ENCODE assay signal across 28 cellular contexts in genomic region chr1:42328916-42329496, GRCh38. TPM values are rescaled to one million over a fixed set of nuclear protein-coding genes. Genes with fewer than 3 reads are reported as not detected.
DNase-seq lines count a peak whose midpoint lies in the region; ATAC-seq, FAIRE-seq and TF ChIP-seq lines count a peak whose summit lies in the region.
"Had no signal": no experiment of that assay in that cellular context is flagged by ENCODE, and none has a peak within 500 bp of the region (broad histone marks: within the 10 kb centered on the region; RNA-seq: fewer than 3 reads in every experiment).

No MANE protein-coding gene starts in this region.

- no peak overlapping the region for H3K18ac ChIP-seq in trophoblast cell (ENCODE audit: low read length)

- H3K9ac ChIP-seq in GM12878 (ENCODE audit: control insufficient read depth, insufficient read depth, low read length) (no peak overlapping the region), trophoblast cell (ENCODE audit: low read length) (no peak overlapping the region)

- no peaks in the 10 kb centered on the region for H3K9me3 Mint-ChIP-seq in activated naive CD4-positive, alpha-beta T cell treated with anti-CD3 and anti-CD28 coated beads, Interleukin-2, amount 50 U/mL, for 24 hours
- no peaks in the 10 kb centered on the region for H3K9me3 Mint-ChIP-seq in activated naive CD4-positive, alpha-beta T cell treated with anti-CD3 and anti-CD28 coated beads, Interleukin-2, amount 10 ng/mL, durations not matched to agents 7 days and 5 days
- H3K9me3 Mint-ChIP-seq: T-cell had no signal

- H3K79me1 ChIP-seq in trophoblast cell (ENCODE audit: low read length) = no peaks in the 10 kb centered on the region

- no peaks in the 10 kb centered on the region for H3K27me3 Mint-ChIP-seq in activated naive CD4-positive, alpha-beta T cell treated with anti-CD3 and anti-CD28 coated beads, Interleukin-2, amount 50 U/mL, for 24 hours
- H3K27me3 Mint-ChIP-seq in activated naive CD4-positive, alpha-beta T cell treated with anti-CD3 and anti-CD28 coated beads, Interleukin-2, amount 10 ng/mL, durations not matched to agents 7 days and 5 days = no peaks in the 10 kb centered on the region
- H3K27me3 Mint-ChIP-seq: T-cell had no signal

- peak overlapping the region; percentile 97 for H3K4ac ChIP-seq in trophoblast cell (ENCODE audit: low read depth, low read length)

- no peaks in the 10 kb centered on the region; the same call in 1 of the 3 replicates for H3K9me3 ChIP-seq in GM12878 (replicated peaks; ENCODE audit: control insufficient read depth, insufficient read depth, low read length)
- H3K9me3 ChIP-seq in trophoblast cell (ENCODE audit: insufficient read depth, low read depth, low read length) = no peaks in the 10 kb centered on the region
- H3K9me3 ChIP-seq in BE2C = no peaks in the 10 kb centered on the region
- no peaks in the 10 kb centered on the region for H3K9me3 ChIP-seq in Peyer's patch

- H2AK5ac ChIP-seq in trophoblast cell (ENCODE audit: low read length) = no peak overlapping the region

- TF ChIP-seq POLR2A in GM12878 (IDR thresholded peaks at IDR 0.05; ENCODE audit: low read depth, low read length) (no peak), Peyer's patch (IDR thresholded peaks at IDR 0.05) (no peak)

- H2BK12ac ChIP-seq in trophoblast cell (ENCODE audit: low read length) = no peak overlapping the region

- H4K8ac ChIP-seq in trophoblast cell (ENCODE audit: low read depth, low read length) = no peak overlapping the region

- peaks cover 8% of the 10 kb centered on the region for H3K36me3 Mint-ChIP-seq in activated naive CD4-positive, alpha-beta T cell treated with anti-CD3 and anti-CD28 coated beads, Interleukin-2, amount 50 U/mL, for 24 hours
- peaks cover 5% of the 10 kb centered on the region for H3K36me3 Mint-ChIP-seq in activated naive CD4-positive, alpha-beta T cell treated with anti-CD3 and anti-CD28 coated beads, Interleukin-2, amount 10 ng/mL, durations not matched to agents 7 days and 5 days

- H4K12ac ChIP-seq in trophoblast cell (ENCODE audit: low read depth, low read length) = no peak overlapping the region

- FAIRE-seq in GM12878 (lab: Jason Lieb, UNC) = no peak
- FAIRE-seq: GM12891, HTR-8/SVneo had no signal

- H3K4me1 Mint-ChIP-seq in activated naive CD4-positive, alpha-beta T cell treated with anti-CD3 and anti-CD28 coated beads, Interleukin-2, amount 50 U/mL, for 24 hours = peaks cover 95% of the 10 kb centered on the region
- peaks cover 38% of the 10 kb centered on the region for H3K4me1 Mint-ChIP-seq in activated naive CD4-positive, alpha-beta T cell treated with anti-CD3 and anti-CD28 coated beads, Interleukin-2, amount 10 ng/mL, durations not matched to agents 7 days and 5 days

- H3K23ac ChIP-seq in trophoblast cell (ENCODE audit: low read length) = no peak overlapping the region

- intact Hi-C loops in GM12878 (cut with micrococcal nuclease; ENCODE audit: unreplicated experiment) = no loop called here

- H4K20me1 ChIP-seq in GM12878 (ENCODE audit: control insufficient read depth, insufficient read depth) = peaks cover 7% of the 10 kb centered on the region; the same call in 1 of the 2 replicates

- WGBS in GM12878 (ENCODE audit: insufficient coverage, insufficient replicate concordance, low lambda C conversion rate, missing lambda C conversion rate) = 99% methylated on average over 4 of the region's 4 CpGs
- WGBS in trophoblast cell (ENCODE audit: extremely low coverage, insufficient coverage, insufficient read length) = no CpG with 5 or more reads among the region's 4 CpGs

- H3K4me3 ChIP-seq in GM12878 (0 out of 2 replicates have a peak overlapping the region, but pooled peaks have one; percentile 6), trophoblast cell (ENCODE audit: low read depth, low read length) (no peak overlapping the region), BE2C (ENCODE audit: low read depth, low read length) (no peak overlapping the region), Peyer's patch (no peak overlapping the region)
- H3K4me3 ChIP-seq: PC-9 had no signal

- H2AFZ ChIP-seq in GM12878 (ENCODE audit: control insufficient read depth, low read depth, low read length) (no peak overlapping the region), trophoblast cell (ENCODE audit: insufficient read depth, low read length, poor library complexity) (no peak overlapping the region)
- H2AFZ ChIP-seq: PC-9 had no signal

- SMC1A ChIA-PET in GM12878 (lab: Charles Lee; ENCODE audit: uncharacterized antibody, unreplicated experiment) = interaction anchor here (0.7 to 1.7 kb wide), 4 partner anchors 9 to 155 kb away, joined by 3 to 8 read pairs (median 3); no protein-coding TSS in a partner anchor

- ATAC-seq in GM12878 = no peak
- no peak for ATAC-seq in GM19324 (IDR thresholded peaks at IDR 0.05; ENCODE audit: low FRiP score, unreplicated experiment)
- ATAC-seq: T-cell had no signal

- BruUV-seq in GM12878 (replicated peaks; lab: Mats Ljungman, UMichigan) = no TSS peak

- no peaks in the 10 kb centered on the region; a peak in 1 of 4 replicates for H3K36me3 ChIP-seq in GM12878 (ENCODE audit: control insufficient read depth in 2 of 2, insufficient read depth in 2 of 2, low read length in 1 of 2)
- H3K36me3 ChIP-seq in trophoblast cell (ENCODE audit: control insufficient read depth in 1 of 2, insufficient read depth in 2 of 2, low read length in 2 of 2) = peaks cover 0 to 1% of the 10 kb centered on the region in 2 experiments
- no peaks in the 10 kb centered on the region for H3K36me3 ChIP-seq in BE2C
- no peaks in the 10 kb centered on the region for H3K36me3 ChIP-seq in Peyer's patch

- H3K4me2 ChIP-seq in GM12878 (ENCODE audit: control insufficient read depth, insufficient read depth) = no peak overlapping the region
- no peak overlapping the region for H3K4me2 ChIP-seq in trophoblast cell (ENCODE audit: low read length)
- H3K4me2 ChIP-seq: PC-9 had no signal

- POLR2A ChIA-PET in GM12878 (lab: Charles Lee) = interaction anchor here (0.9 kb wide), 1 partner anchor 438 kb away, joined by 3 read pairs; the partner anchor contains the start of gene C1orf50

- TF ChIP-seq CTCF in GM12878 (IDR thresholded peaks at IDR 0.05 in 2 of 3, conservative IDR thresholded peaks at IDR 0.05 in 1 of 3; ENCODE audit: control insufficient read depth in 2 of 3, extremely low read depth in 1 of 3, insufficient read depth in 1 of 3, low read depth in 3 of 3, low read length in 3 of 3) (no peak), BE2C (IDR thresholded peaks at IDR 0.05; ENCODE audit: low read depth, low read length) (no peak), Peyer's patch (IDR thresholded peaks at IDR 0.05) (no peak)

- H3K4me3 Mint-ChIP-seq in activated naive CD4-positive, alpha-beta T cell treated with anti-CD3 and anti-CD28 coated beads, Interleukin-2, amount 50 U/mL, for 24 hours = no peak overlapping the region
- H3K4me3 Mint-ChIP-seq in activated naive CD4-positive, alpha-beta T cell treated with anti-CD3 and anti-CD28 coated beads, Interleukin-2, amount 10 ng/mL, durations not matched to agents 7 days and 5 days = no peak overlapping the region
- H3K4me3 Mint-ChIP-seq: T-cell had no signal

- RAD21 ChIA-PET in GM12878 (lab: Charles Lee; ENCODE audit: unreplicated experiment) = no interaction called here

- TF ChIP-seq RAD21 in GM12878 (IDR thresholded peaks at IDR 0.05; ENCODE audit: insufficient read depth, low read depth, low read length) = no peak

- no peak for DNase-seq in activated naive CD4-positive, alpha-beta T cell treated with anti-CD3 and anti-CD28 coated beads, Interleukin-2, amount 10 ng/mL, durations not matched to agents 7 days and 5 days
- peak; percentile 19 for DNase-seq in NCI-H524 treated with DMSO at 0.1 percent for 48 hours (lab: John Stamatoyannopoulos, UW)
- no peak for DNase-seq in GM12878 (ENCODE audit: low read depth, low spot score)
- DNase-seq in trophoblast cell = no peak
- DNase-seq in BE2C = no peak
- no peak for DNase-seq in Peyer's patch
- DNase-seq: AML-193, DMS 273 treated with DMSO at 0.1 percent for 48 hours, DMS79 treated with DMSO at 0.1 percent for 48 hours, GOT3, HCEC 1CT, KG1, NCI-H1092 treated with DMSO at 0.1 percent for 48 hours, NCI-H146, NCI-H2081, NCI-H446 treated with DMSO at 0.1 percent for 48 hours, NCI-H69, PC-9, SHP77 treated with DMSO at 0.1 percent for 48 hours, T-cell had no signal

- H4K91ac ChIP-seq in trophoblast cell (ENCODE audit: low read depth, low read length) = no peak overlapping the region

- in situ Hi-C loops in GM12878 (cut with MboI) = no loop called here

- H3K27ac ChIP-seq in GM12878 (ENCODE audit: control insufficient read depth, insufficient read depth) (no peak overlapping the region), trophoblast cell (ENCODE audit: low read depth, low read length) (no peak overlapping the region), Peyer's patch (no peak overlapping the region)
- H3K27ac ChIP-seq: C4-2B, PC-9, RWPE1 had no signal

- no peaks in the 10 kb centered on the region for H3K4me1 ChIP-seq in GM12878 (ENCODE audit: control insufficient read depth, insufficient read depth, low read length)
- H3K4me1 ChIP-seq in trophoblast cell (ENCODE audit: control insufficient read depth in 1 of 2, insufficient read depth in 2 of 2, low read length in 2 of 2) = no peaks in the 10 kb centered on the region
- peaks cover 4% of the 10 kb centered on the region; the same call in 1 of the 2 replicates for H3K4me1 ChIP-seq in BE2C
- peaks cover 0 to 24% (median 5%) of the 10 kb centered on the region in 4 donors for H3K4me1 ChIP-seq in Peyer's patch

- TF ChIP-seq EP300 in GM12878 (IDR thresholded peaks at IDR 0.05; ENCODE audit: borderline replicate concordance in 1 of 2, control insufficient read depth in 1 of 2, low read depth in 2 of 2, low read length in 2 of 2) = no peak

- H3K14ac ChIP-seq in trophoblast cell (ENCODE audit: low read length) = no peak overlapping the region

- H3K27me3 ChIP-seq in GM12878 (replicated peaks in 1 of 2; ENCODE audit: control insufficient read depth in 2 of 2, insufficient read depth in 2 of 2, low read length in 1 of 2) (no peaks in the 10 kb centered on the region), trophoblast cell (ENCODE audit: insufficient read depth, low read length) (no peaks in the 10 kb centered on the region), BE2C (no peaks in the 10 kb centered on the region), Peyer's patch (no peaks in the 10 kb centered on the region)

- no peak overlapping the region for H2BK5ac ChIP-seq in trophoblast cell (ENCODE audit: low read depth, low read length, poor library complexity)

- H3K79me2 ChIP-seq in GM12878 (ENCODE audit: control insufficient read depth, insufficient read depth, low read length) = peaks cover 97% of the 10 kb centered on the region
- H3K79me2 ChIP-seq in trophoblast cell (ENCODE audit: control insufficient read depth, insufficient read depth, low read length, poor library complexity) = peaks cover 18% of the 10 kb centered on the region

- CTCF ChIA-PET in activated naive CD4-positive, alpha-beta T cell treated with anti-CD3 and anti-CD28 coated beads, Interleukin-2, amount 10 ng/mL, durations not matched to agents 7 days and 5 days (lab: Charles Lee) = interaction anchor here (1.9 kb wide), 1 partner anchor 155 kb away, joined by 4 read pairs; no protein-coding TSS in a partner anchor
- CTCF ChIA-PET in GM12878 (lab: Yijun Ruan, JAX) = interaction anchor here (0.9 to 2.8 kb wide), 5 partner anchors 9 to 155 kb away, joined by 3 to 10 read pairs (median 7); no protein-coding TSS in a partner anchor

- H3K27ac Mint-ChIP-seq in activated naive CD4-positive, alpha-beta T cell treated with anti-CD3 and anti-CD28 coated beads, Interleukin-2, amount 50 U/mL, for 24 hours = peak overlapping the region; percentile 5
- no peak overlapping the region for H3K27ac Mint-ChIP-seq in activated naive CD4-positive, alpha-beta T cell treated with anti-CD3 and anti-CD28 coated beads, Interleukin-2, amount 10 ng/mL, durations not matched to agents 7 days and 5 days

- no peak overlapping the region for H2BK120ac ChIP-seq in trophoblast cell (ENCODE audit: insufficient read depth, low read length, poor library complexity)

RNA-seq across cellular contexts. Expression of gene FOXJ3, which starts 6.0 kb away (rescaled TPM):
- total RNA-seq in GM12878 (2013; cell fraction: nucleolus; rRNA removed) = 144 and 151 TPM in 2 replicates
- total RNA-seq in GM12878 (2014; rRNA removed) (28.3 and 34.8 TPM in 2 replicates), GM12878 (2014; rRNA removed; fragmentation: Illumina TruSeq; extraction: Trizol) (20.5 and 22.4 TPM in 2 replicates), GM12878 (2021) (33.6 and 36.8 TPM in 2 replicates), Peyer's patch (10 to 100 TPM; 42.9 to 68.5 (median 52.5) TPM)
- 15.0 TPM for polyA plus RNA-seq in GM12878 (2011; ENCODE audit: low read depth)
- polyA plus RNA-seq in GM12878 (2011; rRNA removed) (41.5 and 54.2 TPM in 2 replicates), GM12878 (2014; fragmentation: Illumina TruSeq; extraction: Trizol) (31.7 and 35.5 TPM in 2 replicates), GM12878 (2014; fragmentation: Nextera tagmentation; extraction: Ambion mirVana) (10 to 100 TPM in 1 of 2 experiments, 1 to 10 TPM in 1; 9.5 to 11.9 TPM), GM12878 (2014; rRNA removed) (19.1 and 19.8 TPM in 2 replicates), GM12878 (2016; fragmentation: Nextera tagmentation; extraction: Ambion mirVana) (10 to 100 TPM; 19.1 to 27.0 TPM)
- polyA plus RNA-seq in GM12878 (2011; cell fraction: cytosol; rRNA removed) = 28.5 and 39.6 TPM in 2 replicates
- polyA plus RNA-seq in GM12878 (2011; cell fraction: nucleus; rRNA removed) = 36.5 and 45.8 TPM in 2 replicates
- 19.1 and 20.8 TPM in 2 replicates for polyA plus RNA-seq in GM12878 (2012)
- polyA minus RNA-seq in GM12878 (2011; rRNA and poly(A)+ RNA removed) = 43.4 and 84.0 TPM in 2 replicates
- 14.7 and 19.4 TPM in 2 replicates for polyA minus RNA-seq in GM12878 (2011; cell fraction: cytosol; rRNA and poly(A)+ RNA removed)
- 34.6 and 42.6 TPM in 2 replicates for polyA minus RNA-seq in GM12878 (2011; cell fraction: nucleus; rRNA and poly(A)+ RNA removed)
- 30.7 and 33.3 TPM in 2 replicates for polyA plus RNA-seq in trophoblast cell (2013)
- polyA plus RNA-seq in BE2C (2012; ENCODE audit: insufficient read depth, insufficient read length, low read depth) = 16.8 TPM

RNA-seq across cellular contexts. Expression of gene RIMKLA, which starts 51.6 kb away (rescaled TPM):
- 0.22 and 0.52 TPM in 2 replicates for total RNA-seq in GM12878 (2013; cell fraction: nucleolus; rRNA removed)
- total RNA-seq in GM12878 (2014; rRNA removed) (0.16 and 0.45 TPM in 2 replicates), GM12878 (2014; rRNA removed; fragmentation: Illumina TruSeq; extraction: Trizol) (0.04 and 0.05 TPM in 2 replicates), GM12878 (2021) (0.05 and 0.19 TPM in 2 replicates), Peyer's patch (1 to 10 TPM in 2 of 4 donors, under 1 TPM in 2; 0.27 to 1.7 (median 1.0) TPM)
- polyA plus RNA-seq in GM12878 (2011; ENCODE audit: low read depth) = 1.8 TPM
- polyA plus RNA-seq in GM12878 (2011; rRNA removed) (0.45 and 0.52 TPM in 2 replicates), GM12878 (2014; fragmentation: Illumina TruSeq; extraction: Trizol) (0.41 and 0.59 TPM in 2 replicates), GM12878 (2014; fragmentation: Nextera tagmentation; extraction: Ambion mirVana) (under 1 TPM; 0.07 to 0.10 TPM), GM12878 (2014; rRNA removed) (0.01 and 0.05 TPM in 2 replicates), GM12878 (2016; fragmentation: Nextera tagmentation; extraction: Ambion mirVana) (under 1 TPM; 0.01 to 0.17 TPM)
- 0.27 and 0.42 TPM in 2 replicates for polyA plus RNA-seq in GM12878 (2011; cell fraction: cytosol; rRNA removed)
- 0.16 and 0.25 TPM in 2 replicates for polyA plus RNA-seq in GM12878 (2011; cell fraction: nucleus; rRNA removed)
- polyA plus RNA-seq in GM12878 (2012) = 1.8 and 4.4 TPM in 2 replicates
- 0.41 and 0.95 TPM in 2 replicates for polyA minus RNA-seq in GM12878 (2011; rRNA and poly(A)+ RNA removed)
- 0.21 and 0.27 TPM in 2 replicates for polyA minus RNA-seq in GM12878 (2011; cell fraction: cytosol; rRNA and poly(A)+ RNA removed)
- polyA minus RNA-seq in GM12878 (2011; cell fraction: nucleus; rRNA and poly(A)+ RNA removed) = 0.24 and 0.29 TPM in 2 replicates
- 0.08 and 0.12 TPM in 2 replicates for polyA plus RNA-seq in trophoblast cell (2013)
- polyA plus RNA-seq in BE2C (2012; ENCODE audit: insufficient read depth, insufficient read length, low read depth) = 5.9 TPM
- total RNA-seq: A172 had no signal
- polyA plus RNA-seq: AG04450 had no signal
